In the genomic region with DNA sequence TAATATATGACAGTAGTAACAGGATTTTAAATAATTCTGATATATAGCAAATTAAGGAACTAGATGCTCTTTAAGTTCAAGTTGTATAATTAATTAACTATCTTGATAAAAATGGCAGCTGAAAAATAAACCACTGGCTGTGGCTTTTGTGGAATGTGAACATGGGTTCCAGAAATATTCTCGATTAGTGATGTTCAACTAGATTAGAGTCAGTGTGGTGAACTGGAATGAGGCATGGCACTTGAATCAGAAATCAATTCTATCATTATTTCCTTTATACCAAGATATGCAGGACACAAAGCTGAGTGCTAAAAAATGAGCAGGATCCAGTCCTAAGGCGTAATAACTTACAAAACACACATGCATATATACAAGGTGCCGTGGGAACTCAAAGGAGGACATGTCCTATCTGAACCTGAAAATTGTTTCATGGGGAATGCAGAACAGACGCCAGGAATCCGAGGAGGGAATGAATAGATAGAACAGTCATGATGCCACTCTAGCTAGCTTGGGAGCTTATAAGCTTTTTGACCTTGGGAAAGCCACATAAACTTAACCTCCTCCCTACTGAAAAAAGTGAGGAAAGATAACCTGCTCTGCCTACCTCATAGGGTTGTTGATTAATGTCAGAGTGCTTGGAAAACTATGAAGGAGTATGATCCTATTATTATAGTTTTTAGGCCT, we compare ENCODE assay signal across 32 cellular contexts.
"Had no signal": no experiment of that assay in that cellular context is flagged by ENCODE, and none has a peak within 500 bp of the region (broad histone marks: within the 10 kb centered on the region; RNA-seq: fewer than 3 reads in every experiment).

No MANE protein-coding gene starts in this region.

- FAIRE-seq: endometrium, urothelium cell line had no signal

- H3K27me3 ChIP-seq: esophagus squamous epithelium, right lobe of liver, tibial nerve, upper lobe of left lung had no signal

- DNase-seq: cerebellar nuclear complex; cortex of kidney; effector memory CD8-positive, alpha-beta T cell; erythroblast; esophagus squamous epithelium; foreskin melanocyte; glutamatergic neuron; hypothalamus; immature natural killer cell; islet precursor cell; kidney glomerular epithelial cell; mesenchymal stem cell; mucosa of descending colon; naive thymus-derived CD8-positive, alpha-beta T cell; nephron progenitor cell; nucleus accumbens; posterior cingulate gyrus; psoas muscle; right lobe of liver; stimulated activated CD4-positive, alpha-beta T cell treated with anti-CD3 and anti-CD28 coated beads, Interleukin-12 subunit alpha, Interleukin-12 subunit beta, amount 100 ng/mL, for 4 hours; stimulated activated CD4-positive, alpha-beta T cell treated with anti-CD3 and anti-CD28 coated beads, Interleukin-1b, Interleukin-23, amount 100 ng/mL, for 48 hours; stimulated activated CD4-positive, alpha-beta T cell treated with anti-CD3 and anti-CD28 coated beads, Interleukin-4, amount 100 ng/mL, for 24 hours; stimulated activated naive CD8-positive, alpha-beta T cell treated with anti-CD3 and anti-CD28 coated beads, Interleukin-15, Interleukin-2, amounts not matched to agents 100 U/mL and 50 U/mL, for 24 hours; substantia nigra; upper lobe of left lung had no signal

- H3K27ac ChIP-seq: esophagus squamous epithelium, psoas muscle, right lobe of liver, thoracic aorta, tibial nerve, upper lobe of left lung had no signal

- H3K4me3 ChIP-seq: esophagus squamous epithelium, mucosa of descending colon, psoas muscle, right lobe of liver, smooth muscle cell, thoracic aorta, tibial nerve, upper lobe of left lung had no signal

- H3K4me1 ChIP-seq: esophagus squamous epithelium, right lobe of liver, tibial nerve, upper lobe of left lung had no signal

- H3K27me3 Mint-ChIP-seq: effector memory CD8-positive, alpha-beta T cell; naive thymus-derived CD8-positive, alpha-beta T cell had no signal

- H3K4me2 ChIP-seq: smooth muscle cell had no signal

- H3K27ac Mint-ChIP-seq: effector memory CD8-positive, alpha-beta T cell; immature natural killer cell; mesothelial cell of epicardium; naive thymus-derived CD8-positive, alpha-beta T cell; nephron progenitor cell; stimulated activated effector memory CD8-positive, alpha-beta T cell treated with anti-CD3 and anti-CD28 coated beads, Interleukin-12 subunit alpha, Interleukin-12 subunit beta, amount 100 ng/mL, for 72 hours had no signal

- H3K36me3 Mint-ChIP-seq: stimulated activated effector memory CD8-positive, alpha-beta T cell treated with anti-CD3 and anti-CD28 coated beads, Interleukin-12 subunit alpha, Interleukin-12 subunit beta, amount 100 ng/mL, for 72 hours had no signal

- H3K4me1 Mint-ChIP-seq: immature natural killer cell; naive thymus-derived CD8-positive, alpha-beta T cell; nephron progenitor cell; stimulated activated effector memory CD8-positive, alpha-beta T cell treated with anti-CD3 and anti-CD28 coated beads, Interleukin-12 subunit alpha, Interleukin-12 subunit beta, amount 100 ng/mL, for 72 hours had no signal

- H3K36me3 ChIP-seq: thoracic aorta had no signal

- H3K9me3 Mint-ChIP-seq: effector memory CD8-positive, alpha-beta T cell; immature natural killer cell; mesothelial cell of epicardium; naive thymus-derived CD8-positive, alpha-beta T cell; nephron progenitor cell; stimulated activated effector memory CD8-positive, alpha-beta T cell treated with anti-CD3 and anti-CD28 coated beads, Interleukin-12 subunit alpha, Interleukin-12 subunit beta, amount 100 ng/mL, for 72 hours had no signal

- H3K4me3 Mint-ChIP-seq: effector memory CD8-positive, alpha-beta T cell; immature natural killer cell; mesothelial cell of epicardium; naive thymus-derived CD8-positive, alpha-beta T cell; nephron progenitor cell; stimulated activated effector memory CD8-positive, alpha-beta T cell treated with anti-CD3 and anti-CD28 coated beads, Interleukin-12 subunit alpha, Interleukin-12 subunit beta, amount 100 ng/mL, for 72 hours had no signal

- H3K9me3 ChIP-seq: esophagus squamous epithelium, mucosa of descending colon, psoas muscle, thoracic aorta, tibial nerve, upper lobe of left lung had no signal

- ATAC-seq: effector memory CD8-positive, alpha-beta T cell; mucosa of descending colon; naive thymus-derived CD8-positive, alpha-beta T cell; right lobe of liver; stimulated activated effector memory CD8-positive, alpha-beta T cell treated with anti-CD3 and anti-CD28 coated beads, Interleukin-12 subunit alpha, Interleukin-12 subunit beta, amount 100 ng/mL, for 72 hours; stimulated activated naive CD8-positive, alpha-beta T cell treated with anti-CD3 and anti-CD28 coated beads, Interleukin-15, Interleukin-2, amounts not matched to agents 100 U/mL and 50 U/mL, for 24 hours had no signal
